18 cellular contexts compared by ENCODE assay signal in genomic region chr16:13439766-13440165, GRCh38.
DNase-seq lines count a peak whose midpoint lies in the region; ATAC-seq and TF ChIP-seq lines count a peak whose summit lies in the region.
"Had no signal": no experiment of that assay in that cellular context is flagged by ENCODE, and none has a peak within 500 bp of the region (broad histone marks: within the 10 kb centered on the region; RNA-seq: fewer than 3 reads in every experiment).

No MANE protein-coding gene starts in this region.

- H2BK120ac ChIP-seq in mesendoderm (ENCODE audit: low read depth, low read length): no peak overlapping the region
- H2BK120ac ChIP-seq in trophoblast cell (ENCODE audit: insufficient read depth, low read length, poor library complexity): peak overlapping the region; percentile 62

- no CpG with 5 or more reads among the region's 9 CpGs for WGBS in mesendoderm (ENCODE audit: extremely low coverage, insufficient coverage, low lambda C conversion rate)
- no CpG with 5 or more reads among the region's 9 CpGs for WGBS in trophoblast cell (ENCODE audit: extremely low coverage, insufficient coverage, insufficient read length)

- H3K27ac ChIP-seq in WERI-Rb-1: peak overlapping the region; percentile 21; the same call in 1 of the 2 replicates
- H3K27ac ChIP-seq in mesendoderm (ENCODE audit: low read depth, low read length): no peak overlapping the region
- H3K27ac ChIP-seq in trophoblast cell (ENCODE audit: low read depth, low read length): no peak overlapping the region
- no peak overlapping the region for H3K27ac ChIP-seq in upper lobe of right lung
- H3K27ac ChIP-seq: BLaER1 treated with 17β-estradiol and CSF1 and Interleukin-3, amounts not matched to agents 10 nM and 100 nM; GM23248 had no signal

- peaks cover 2% of the 10 kb centered on the region for H3K4me1 ChIP-seq in mesendoderm (ENCODE audit: control insufficient read depth, low read depth, low read length)
- peaks cover 12 to 18% of the 10 kb centered on the region in 2 experiments for H3K4me1 ChIP-seq in trophoblast cell (ENCODE audit: control insufficient read depth in 1 of 2, insufficient read depth in 2 of 2, low read length in 2 of 2)
- H3K4me1 ChIP-seq in upper lobe of right lung: no peaks in the 10 kb centered on the region

- H2AFZ ChIP-seq in trophoblast cell (ENCODE audit: insufficient read depth, low read length, poor library complexity): no peak overlapping the region
- H2AFZ ChIP-seq: GM23248 had no signal

- no peak overlapping the region for H3K14ac ChIP-seq in trophoblast cell (ENCODE audit: low read length)

- ATAC-seq in HG03442 (IDR thresholded peaks at IDR 0.05; ENCODE audit: unreplicated experiment) (no peak), upper lobe of right lung (no peak)
- ATAC-seq: CD8-positive, alpha-beta T cell had no signal

- H3K4me3 ChIP-seq in WERI-Rb-1 (ENCODE audit: low read depth, low read length): no peak overlapping the region
- H3K4me3 ChIP-seq in mesendoderm (ENCODE audit: low read length): no peak overlapping the region
- no peak overlapping the region for H3K4me3 ChIP-seq in trophoblast cell (ENCODE audit: low read depth, low read length)
- H3K4me3 ChIP-seq in upper lobe of right lung: no peak overlapping the region
- H3K4me3 ChIP-seq: BLaER1 treated with 17β-estradiol and CSF1 and Interleukin-3, amounts not matched to agents 10 nM and 100 nM; GM23248 had no signal

- no peak overlapping the region for H3K23ac ChIP-seq in mesendoderm (ENCODE audit: low read length)
- H3K23ac ChIP-seq in trophoblast cell (ENCODE audit: low read length): no peak overlapping the region

- H3K4me3 Mint-ChIP-seq in HFFc6: no peak overlapping the region
- H3K4me3 Mint-ChIP-seq: B cell; CD8-positive, alpha-beta T cell had no signal

- no peak overlapping the region for H4K5ac ChIP-seq in mesendoderm (ENCODE audit: low read length)

- H3K36me3 Mint-ChIP-seq in HFFc6 (ENCODE audit: low read depth): no peaks in the 10 kb centered on the region
- H3K36me3 Mint-ChIP-seq: CD8-positive, alpha-beta T cell had no signal

- H3K36me3 ChIP-seq in WERI-Rb-1 (no peaks in the 10 kb centered on the region), mesendoderm (ENCODE audit: control insufficient read depth, insufficient read depth, low read length) (no peaks in the 10 kb centered on the region), trophoblast cell (ENCODE audit: control insufficient read depth in 1 of 2, insufficient read depth in 2 of 2, low read length in 2 of 2) (no peaks in the 10 kb centered on the region), upper lobe of right lung (no peaks in the 10 kb centered on the region)
- H3K36me3 ChIP-seq: BLaER1 treated with 17β-estradiol and CSF1 and Interleukin-3, amounts not matched to agents 10 nM and 100 nM had no signal

- peaks cover 11% of the 10 kb centered on the region for H3K9me3 Mint-ChIP-seq in HFFc6
- H3K9me3 Mint-ChIP-seq: CD8-positive, alpha-beta T cell had no signal

- TF ChIP-seq CTCF in WERI-Rb-1 (IDR thresholded peaks at IDR 0.05; ENCODE audit: low read depth, low read length) (no peak), HFFc6 (IDR thresholded peaks at IDR 0.05) (no peak), upper lobe of right lung (IDR thresholded peaks at IDR 0.05) (no peak)

- no peak overlapping the region for H3K4ac ChIP-seq in mesendoderm (ENCODE audit: low read depth, low read length)
- no peak overlapping the region for H3K4ac ChIP-seq in trophoblast cell (ENCODE audit: low read depth, low read length)

- no peak overlapping the region for H2BK15ac ChIP-seq in mesendoderm (replicated peaks; ENCODE audit: low read depth)

- H3K27me3 Mint-ChIP-seq in HFFc6 (ENCODE audit: insufficient read depth): no peaks in the 10 kb centered on the region
- H3K27me3 Mint-ChIP-seq: B cell had no signal

- no peak overlapping the region for H4K12ac ChIP-seq in trophoblast cell (ENCODE audit: low read depth, low read length)

- H4K91ac ChIP-seq in trophoblast cell (ENCODE audit: low read depth, low read length): peak overlapping the region; percentile 38

- H3K79me2 ChIP-seq in mesendoderm (ENCODE audit: control insufficient read depth, insufficient read depth, low read length) (no peaks in the 10 kb centered on the region), trophoblast cell (ENCODE audit: control insufficient read depth, insufficient read depth, low read length, poor library complexity) (no peaks in the 10 kb centered on the region)

- H2BK12ac ChIP-seq in trophoblast cell (ENCODE audit: low read length): peak overlapping the region; percentile 41

- H3K27ac Mint-ChIP-seq in HFFc6: no peak overlapping the region
- H3K27ac Mint-ChIP-seq: B cell; CD8-positive, alpha-beta T cell had no signal

- DNase-seq in NCI-H82 treated with DMSO at 0.1 percent for 48 hours (lab: John Stamatoyannopoulos, UW; ENCODE audit: unreplicated experiment) (peak; percentile 97), WERI-Rb-1 (peak; percentile 83), mesendoderm (peak; percentile 86), trophoblast cell (no peak), HFFc6 (no peak), upper lobe of right lung (no peak), NCI-H510A (lab: John Stamatoyannopoulos, UW) (no peak)
- DNase-seq: CD8-positive, alpha-beta T cell; DMS 273 treated with DMSO at 0.1 percent for 48 hours; DMS53; DND-41; EL; GM23248; HCEC 1CT; IMR-90 had no signal

- peaks cover 7% of the 10 kb centered on the region for H3K4me1 Mint-ChIP-seq in HFFc6 (ENCODE audit: low read depth)
- H3K4me1 Mint-ChIP-seq: B cell had no signal

- H3K79me1 ChIP-seq in mesendoderm (ENCODE audit: low read length) (no peaks in the 10 kb centered on the region), trophoblast cell (ENCODE audit: low read length) (peaks cover 2% of the 10 kb centered on the region)

- H2AK5ac ChIP-seq in mesendoderm (ENCODE audit: low read length) (no peak overlapping the region), trophoblast cell (ENCODE audit: low read length) (no peak overlapping the region)

- H3K18ac ChIP-seq in mesendoderm (ENCODE audit: low read length): no peak overlapping the region
- no peak overlapping the region for H3K18ac ChIP-seq in trophoblast cell (ENCODE audit: low read length)

- intact Hi-C loops in upper lobe of right lung (cut with DNase I): no loop called here

- H3K9me3 ChIP-seq in WERI-Rb-1 (ENCODE audit: severe bottlenecking) (no peaks in the 10 kb centered on the region), trophoblast cell (ENCODE audit: insufficient read depth, low read depth, low read length) (no peaks in the 10 kb centered on the region), upper lobe of right lung (no peaks in the 10 kb centered on the region)
- H3K9me3 ChIP-seq: BLaER1 treated with 17β-estradiol and CSF1 and Interleukin-3, amounts not matched to agents 10 nM and 100 nM had no signal

- H2BK5ac ChIP-seq in mesendoderm (ENCODE audit: low read length) (no peak overlapping the region), trophoblast cell (ENCODE audit: low read depth, low read length, poor library complexity) (no peak overlapping the region)

- H3K27me3 ChIP-seq in WERI-Rb-1 (ENCODE audit: insufficient read depth, low read depth, severe bottlenecking) (no peaks in the 10 kb centered on the region), mesendoderm (ENCODE audit: insufficient read depth, low read length, poor library complexity) (no peaks in the 10 kb centered on the region), trophoblast cell (ENCODE audit: insufficient read depth, low read length) (no peaks in the 10 kb centered on the region), upper lobe of right lung (no peaks in the 10 kb centered on the region)
- H3K27me3 ChIP-seq: BLaER1 treated with 17β-estradiol and CSF1 and Interleukin-3, amounts not matched to agents 10 nM and 100 nM had no signal

- H4K8ac ChIP-seq in mesendoderm (ENCODE audit: low read depth, low read length) (no peak overlapping the region), trophoblast cell (ENCODE audit: low read depth, low read length) (peak overlapping the region; percentile 61)

- H3K56ac ChIP-seq in mesendoderm (ENCODE audit: low read length): no peak overlapping the region

- H3K4me2 ChIP-seq in mesendoderm (ENCODE audit: low read length): no peak overlapping the region
- H3K4me2 ChIP-seq in trophoblast cell (ENCODE audit: low read length): no peak overlapping the region
- H3K4me2 ChIP-seq: BLaER1 treated with 17β-estradiol and CSF1 and Interleukin-3, amounts not matched to agents 10 nM and 100 nM had no signal

- no peak overlapping the region for H3K9ac ChIP-seq in mesendoderm (ENCODE audit: low read length)
- H3K9ac ChIP-seq in trophoblast cell (ENCODE audit: low read length): no peak overlapping the region
- H3K9ac ChIP-seq: BLaER1 treated with 17β-estradiol and CSF1 and Interleukin-3, amounts not matched to agents 10 nM and 100 nM; GM23248 had no signal

Comparison
In these comparisons a context has a peak if more than half of its experiments do, and no peak if none do; other contexts are left out.
1. DNase-seq: peak in NCI-H82 treated with DMSO at 0.1 percent for 48 hours (single experiment), WERI-Rb-1 (single experiment) and mesendoderm (single experiment); none in trophoblast cell (0 of 2), HFFc6 (single experiment), upper lobe of right lung (single experiment) and NCI-H510A (single experiment).